Comparison of ENCODE assay signal across 8 cellular contexts in genomic region chr5:15008476-15008875, GRCh38.
A peak's percentile ranks its signal among the peaks of the same experiment; 100 is the strongest.
DNase-seq lines count a peak whose midpoint lies in the region; ATAC-seq, FAIRE-seq and TF ChIP-seq lines count a peak whose summit lies in the region.

No MANE protein-coding gene starts in this region.

- no peaks in the 10 kb centered on the region for H3K27me3 ChIP-seq in WERI-Rb-1 (ENCODE audit: insufficient read depth, low read depth, severe bottlenecking)

- peak; percentile 99 for DNase-seq in H4 (ENCODE audit: low spot score)
- DNase-seq in SHP77 (lab: John Stamatoyannopoulos, UW): peak; percentile 99 to 100
- peak; percentile 51 for DNase-seq in glomerular endothelial cell (ENCODE audit: extremely low read depth, low read depth, low spot score)
- peak; percentile 46 for DNase-seq in retinal pigment epithelial cell (ENCODE audit: low read depth)
- DNase-seq in WERI-Rb-1: no peak
- DNase-seq in activated CD4-positive, alpha-beta T cell treated with anti-CD3 and anti-CD28 coated beads, Interleukin-2, amount 50 U/mL, for 4 hours: no peak
- DNase-seq in D721Med (ENCODE audit: insufficient read length, low spot score): no peak

- no peak for ATAC-seq in HG02870 (IDR thresholded peaks at IDR 0.05; ENCODE audit: unreplicated experiment)

- TF ChIP-seq CTCF in retinal pigment epithelial cell (conservative IDR thresholded peaks at IDR 0.05; ENCODE audit: low read depth, low read length) (no peak), WERI-Rb-1 (IDR thresholded peaks at IDR 0.05; ENCODE audit: low read depth, low read length) (no peak), D721Med (IDR thresholded peaks at IDR 0.05; ENCODE audit: insufficient read depth, missing control alignments) (no peak)

- no peak overlapping the region for H3K27ac ChIP-seq in WERI-Rb-1

- H3K4me3 ChIP-seq in retinal pigment epithelial cell (ENCODE audit: low read length) (no peak overlapping the region), WERI-Rb-1 (ENCODE audit: low read depth, low read length) (no peak overlapping the region)

- no peak for FAIRE-seq in D721Med (lab: Jason Lieb, UNC)

- H3K36me3 ChIP-seq in WERI-Rb-1: no peaks in the 10 kb centered on the region

- H3K9me3 ChIP-seq in WERI-Rb-1 (ENCODE audit: severe bottlenecking): no peaks in the 10 kb centered on the region

Comparison
In these comparisons a context has a peak if more than half of its experiments do, and no peak if none do; other contexts are left out.
1. DNase-seq: peak in H4 (single experiment), SHP77 (2 of 2), glomerular endothelial cell (single experiment) and retinal pigment epithelial cell (single experiment); none in WERI-Rb-1 (single experiment), activated CD4-positive, alpha-beta T cell treated with anti-CD3 and anti-CD28 coated beads, Interleukin-2, amount 50 U/mL, for 4 hours (0 of 2) and D721Med (single experiment).